Comparison of ENCODE assay signal across 8 cellular contexts in the genomic region with DNA sequence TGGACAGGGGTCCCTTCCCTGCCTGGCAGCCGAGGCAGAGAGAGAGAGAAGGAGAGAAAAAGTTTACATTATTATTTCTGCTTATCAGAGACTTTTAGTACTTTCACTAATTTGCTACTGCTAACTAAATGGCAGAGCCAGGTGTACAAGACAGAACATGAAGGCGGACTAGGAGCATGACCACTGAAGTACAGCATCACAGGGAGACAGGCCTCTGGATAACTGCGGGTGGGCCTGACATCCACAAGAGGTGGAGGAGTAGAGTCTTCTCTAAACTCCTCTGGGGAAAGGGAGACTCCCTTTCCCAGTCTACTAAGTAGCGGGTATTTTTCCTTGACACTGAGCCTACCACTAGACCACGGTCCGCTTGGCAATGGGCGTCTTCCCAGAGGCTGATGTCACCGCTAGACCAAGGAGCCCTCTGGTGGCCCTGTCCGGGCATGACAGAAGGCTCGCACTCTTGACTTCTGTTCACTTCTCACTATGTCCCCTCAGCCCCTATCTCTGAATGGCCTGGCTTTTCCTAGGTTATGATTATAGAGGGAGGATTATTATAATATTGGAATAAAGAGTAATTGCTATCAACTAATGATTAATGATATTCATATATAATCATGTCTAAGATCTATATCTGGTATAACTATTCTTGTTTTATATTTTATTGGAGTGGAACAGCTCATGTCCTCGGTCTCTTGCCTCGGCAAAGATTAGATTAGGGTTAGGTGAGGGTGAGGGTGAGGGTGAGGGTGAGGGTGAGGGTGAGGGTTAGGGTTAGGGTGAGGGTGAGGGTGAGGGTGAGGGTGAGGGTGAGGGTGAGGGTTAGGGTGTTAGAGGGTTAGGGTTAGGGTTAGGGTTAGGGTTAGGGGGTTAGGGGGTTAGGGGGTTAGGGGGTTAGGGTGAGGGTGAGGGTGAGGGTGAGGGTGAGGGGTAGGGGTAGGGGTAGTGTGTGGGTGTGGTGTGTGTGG. TPM values are rescaled to one million over a fixed set of nuclear protein-coding genes. Genes with fewer than 3 reads are reported as not detected.
A peak's percentile ranks its signal among the peaks of the same experiment; 100 is the strongest.
DNase-seq lines count a peak whose midpoint lies in the region; ATAC-seq and TF ChIP-seq lines count a peak whose summit lies in the region.
"Not testable (repeated sequence)": the region's sequence is repeated elsewhere in the genome, so short reads cannot be mapped to it uniquely, and the experiment has no call there.

No MANE protein-coding gene starts in this region.

- peak; percentile 16 to 52 (median 28) for DNase-seq in CD4-positive, alpha-beta T cell
- peak; percentile 60 for DNase-seq in HFFc6
- DNase-seq in SW480 (ENCODE audit: low spot score): peak; percentile 30
- peak; percentile 34 for DNase-seq in activated effector memory CD4-positive, alpha-beta T cell treated with Interleukin-2 at 50 U/mL for 16 hours
- peak; percentile 76 for DNase-seq in endothelial cell (ENCODE audit: low spot score)
- DNase-seq in kidney tubule cell (ENCODE audit: low spot score): peak; percentile 71
- DNase-seq in psoas muscle: peak; percentile 71 to 84
- DNase-seq in stimulated activated naive B cell treated with anti-CD40 and anti-IgM and Interleukin-4, amounts not matched to agents 10 μg/mL and 1 μg/mL and 100 μg/mL, for 72 hours: peak; percentile 43

- H3K27ac Mint-ChIP-seq in CD4-positive, alpha-beta T cell; HFFc6; endothelial cell (ENCODE audit: unreplicated experiment); stimulated activated naive B cell treated with anti-CD40 and anti-IgM and Interleukin-4, amounts not matched to agents 10 μg/mL and 1 μg/mL and 100 μg/mL, for 72 hours: not testable (repeated sequence)

- ATAC-seq in CD4-positive, alpha-beta T cell (ENCODE audit: poor library complexity): not testable (repeated sequence)
- ATAC-seq in psoas muscle: peak in 3 of 4 donors; percentile 36 to 75 (median 38)
- peak in 1 of 2 donors; percentile 53 for ATAC-seq in stimulated activated naive B cell treated with anti-CD40 and anti-IgM and Interleukin-4, amounts not matched to agents 10 μg/mL and 1 μg/mL and 100 μg/mL, for 72 hours (replicated peaks)

- 42 to 64% (median 47%) methylated on average over 12 of the region's 12 CpGs for WGBS in psoas muscle, 3 donors

- H3K36me3 ChIP-seq in psoas muscle (ENCODE audit: insufficient read depth in 1 of 2, low read depth in 1 of 2): not testable (repeated sequence)

- not testable (repeated sequence) for H3K27me3 ChIP-seq in CD4-positive, alpha-beta T cell (ENCODE audit: control insufficient read depth, insufficient read depth, low read length); psoas muscle (ENCODE audit: insufficient read depth in 3 of 3, low read length in 2 of 3)

- TF ChIP-seq CTCF in CD4-positive, alpha-beta T cell (IDR thresholded peaks at IDR 0.05): peak; percentile 26
- TF ChIP-seq CTCF in HFFc6 (IDR thresholded peaks at IDR 0.05): peak; percentile 89
- TF ChIP-seq CTCF in endothelial cell (IDR thresholded peaks at IDR 0.05; ENCODE audit: unreplicated experiment): peak; percentile 63
- TF ChIP-seq CTCF in psoas muscle (IDR thresholded peaks at IDR 0.05): peak; percentile 89

- H3K36me3 Mint-ChIP-seq in CD4-positive, alpha-beta T cell (ENCODE audit: low read depth); HFFc6 (ENCODE audit: low read depth); endothelial cell (ENCODE audit: low read depth, unreplicated experiment); stimulated activated naive B cell treated with anti-CD40 and anti-IgM and Interleukin-4, amounts not matched to agents 10 μg/mL and 1 μg/mL and 100 μg/mL, for 72 hours: not testable (repeated sequence)

- H3K27ac ChIP-seq in CD4-positive, alpha-beta T cell (ENCODE audit: low read depth, low read length); psoas muscle: not testable (repeated sequence)

- not testable (repeated sequence) for H3K9me3 Mint-ChIP-seq in CD4-positive, alpha-beta T cell; HFFc6; endothelial cell (ENCODE audit: unreplicated experiment); stimulated activated naive B cell treated with anti-CD40 and anti-IgM and Interleukin-4, amounts not matched to agents 10 μg/mL and 1 μg/mL and 100 μg/mL, for 72 hours

- not testable (repeated sequence) for H3K4me1 Mint-ChIP-seq in CD4-positive, alpha-beta T cell (ENCODE audit: low read depth); HFFc6 (ENCODE audit: low read depth); endothelial cell (ENCODE audit: unreplicated experiment); stimulated activated naive B cell treated with anti-CD40 and anti-IgM and Interleukin-4, amounts not matched to agents 10 μg/mL and 1 μg/mL and 100 μg/mL, for 72 hours

- intact Hi-C loops in CD4-positive, alpha-beta T cell (cut with DNase I, micrococcal nuclease); psoas muscle (cut with DNase I): not testable (repeated sequence)

- not testable (repeated sequence) for H3K4me3 ChIP-seq in psoas muscle

- CTCF ChIA-PET in CD4-positive, alpha-beta T cell (lab: Charles Lee): not testable (repeated sequence)

- not testable (repeated sequence) for H3K4me1 ChIP-seq in psoas muscle

- POLR2A ChIA-PET in CD4-positive, alpha-beta T cell (lab: Charles Lee): not testable (repeated sequence)

- H3K4me3 Mint-ChIP-seq in CD4-positive, alpha-beta T cell; HFFc6; endothelial cell (ENCODE audit: unreplicated experiment); stimulated activated naive B cell treated with anti-CD40 and anti-IgM and Interleukin-4, amounts not matched to agents 10 μg/mL and 1 μg/mL and 100 μg/mL, for 72 hours: not testable (repeated sequence)

- H3K27me3 Mint-ChIP-seq in CD4-positive, alpha-beta T cell: peaks cover 18% of the 10 kb centered on the region
- H3K27me3 Mint-ChIP-seq in HFFc6 (ENCODE audit: insufficient read depth); endothelial cell (ENCODE audit: unreplicated experiment): not testable (repeated sequence)
- H3K27me3 Mint-ChIP-seq in stimulated activated naive B cell treated with anti-CD40 and anti-IgM and Interleukin-4, amounts not matched to agents 10 μg/mL and 1 μg/mL and 100 μg/mL, for 72 hours: peaks cover 20 to 38% of the 10 kb centered on the region in 2 donors

- not testable (repeated sequence) for H3K9me3 ChIP-seq in CD4-positive, alpha-beta T cell (ENCODE audit: control insufficient read depth, low read length); psoas muscle

RNA-seq across cellular contexts. Expression of a gene that starts 10.5 kb away (rescaled TPM):
- total RNA-seq in CD4-positive, alpha-beta T cell: 1 to 10 TPM in 1 of 2 experiments, under 1 TPM in 1; 0.38 to 1.1 TPM
- total RNA-seq in HFFc6 (2021; fragmentation: NEBNext Ultra II Directional; extraction: Animal tissue kit (Norgen Biotek cat#: 25700)): under 1 TPM; 0.34 to 0.66 (median 0.50) TPM
- total RNA-seq in endothelial cell (ENCODE audit: unreplicated experiment): 10.4 TPM
- 1 to 10 TPM; 1.1 to 1.5 (median 1.3) TPM for total RNA-seq in psoas muscle
- under 1 TPM; 0.22 to 1.00 (median 0.39) TPM for polyA plus RNA-seq in psoas muscle

Comparison
In these comparisons a context has a peak if more than half of its experiments do, and no peak if none do; other contexts are left out.
1. CTCF ChIP-seq: peak in every context shown above with its lines; median percentile 89 in HFFc6; 89 in psoas muscle; 63 in endothelial cell; 26 in CD4-positive, alpha-beta T cell.